30 cellular contexts compared by ENCODE assay signal in genomic region chr2:168135121-168135520, GRCh38.
"Had no signal": no experiment of that assay in that cellular context is flagged by ENCODE, and none has a peak within 500 bp of the region (broad histone marks: within the 10 kb centered on the region; RNA-seq: fewer than 3 reads in every experiment).

No MANE protein-coding gene starts in this region.

- H3K27ac Mint-ChIP-seq: activated CD8-positive, alpha-beta memory T cell treated with anti-CD3 and anti-CD28 coated beads, Interleukin-2, amount 10 ng/mL, durations not matched to agents 7 days and 5 days; activated CD8-positive, alpha-beta T cell treated with anti-CD3 and anti-CD28 coated beads, Interleukin-2, amount 10 ng/mL, durations not matched to agents 7 days and 5 days; activated naive CD4-positive, alpha-beta T cell treated with anti-CD3 and anti-CD28 coated beads, Interleukin-2, amount 50 U/mL, for 24 hours; activated naive CD8-positive, alpha-beta T cell treated with anti-CD3 and anti-CD28 coated beads, Interleukin-2, amount 50 U/mL, for 24 hours; activated T-helper 2 cell treated with anti-CD3 and anti-CD28 coated beads, Interferon-gamma antibody, Interleukin-2, Interleukin-4, amounts not matched to agents 10 μg/mL and 5 μg/mL and 100 μg/mL, durations not matched to agents 14 hours and 24 hours and 36 hours; dendritic cell treated with granulocyte-macrophage colony-stimulating factor and Interleukin-4, amounts not matched to agents 40 ng/mL and 50 ng/mL, for 4 days; endodermal cell; mesothelial cell of epicardium; naive B cell; nephron progenitor cell; stimulated activated naive B cell treated with anti-CD40 and anti-IgM and Interleukin-4, amounts not matched to agents 10 μg/mL and 1 μg/mL and 100 μg/mL, for 72 hours; T-helper 17 cell had no signal

- H3K27me3 ChIP-seq: breast epithelium, esophagus muscularis mucosa, gastrocnemius medialis, hepatocyte, stomach, thyroid gland had no signal

- H3K4me3 Mint-ChIP-seq: activated CD8-positive, alpha-beta memory T cell treated with anti-CD3 and anti-CD28 coated beads, Interleukin-2, amount 10 ng/mL, durations not matched to agents 7 days and 5 days; activated CD8-positive, alpha-beta T cell treated with anti-CD3 and anti-CD28 coated beads, Interleukin-2, amount 10 ng/mL, durations not matched to agents 7 days and 5 days; activated naive CD4-positive, alpha-beta T cell treated with anti-CD3 and anti-CD28 coated beads, Interleukin-2, amount 50 U/mL, for 24 hours; activated naive CD8-positive, alpha-beta T cell treated with anti-CD3 and anti-CD28 coated beads, Interleukin-2, amount 50 U/mL, for 24 hours; dendritic cell treated with granulocyte-macrophage colony-stimulating factor and Interleukin-4, amounts not matched to agents 40 ng/mL and 50 ng/mL, for 4 days; endodermal cell; mesothelial cell of epicardium; naive B cell; nephron progenitor cell; stimulated activated naive B cell treated with anti-CD40 and anti-IgM and Interleukin-4, amounts not matched to agents 10 μg/mL and 1 μg/mL and 100 μg/mL, for 72 hours; T-helper 17 cell had no signal

- H2AFZ ChIP-seq: hepatocyte, parathyroid adenoma had no signal

- H3K27ac ChIP-seq: breast epithelium, esophagus muscularis mucosa, gastrocnemius medialis, hepatocyte, parathyroid adenoma, psoas muscle, stomach, thyroid gland had no signal

- H3K9me3 ChIP-seq: breast epithelium, esophagus muscularis mucosa, gastrocnemius medialis, psoas muscle, stomach, thyroid gland had no signal

- DNase-seq: activated CD4-positive, alpha-beta T cell treated with anti-CD3 and anti-CD28 coated beads for 1 hour; activated CD8-positive, alpha-beta memory T cell treated with anti-CD3 and anti-CD28 coated beads, Interleukin-2, amount 10 ng/mL, durations not matched to agents 7 days and 5 days; activated CD8-positive, alpha-beta T cell treated with anti-CD3 and anti-CD28 coated beads, Interleukin-2, amount 10 ng/mL, durations not matched to agents 7 days and 5 days; activated naive CD8-positive, alpha-beta T cell treated with anti-CD3 and anti-CD28 coated beads, Interleukin-2, amount 50 U/mL, for 24 hours; activated T-cell treated with anti-CD3 and anti-CD28 coated beads, Interleukin-2, amount 50 U/mL, for 48 hours; amygdala; central memory CD4-positive, alpha-beta T cell; endodermal cell; gastrocnemius medialis; glutamatergic neuron; left cardiac atrium; naive B cell; nephron progenitor cell; psoas muscle; stimulated activated CD4-positive, alpha-beta T cell treated with anti-CD3 and anti-CD28 coated beads, Interleukin-15, amount 100 ng/mL, for 24 hours; stimulated activated CD4-positive, alpha-beta T cell treated with anti-CD3 and anti-CD28 coated beads, Interleukin-2, amount 100 ng/mL, for 24 hours; stimulated activated naive B cell treated with anti-CD40 and anti-IgM and Interleukin-4, amounts not matched to agents 10 μg/mL and 1 μg/mL and 100 μg/mL, for 72 hours; stomach; T-helper 17 cell; T1000; thyroid gland had no signal

- H3K79me2 ChIP-seq: hepatocyte had no signal

- H3K4me1 ChIP-seq: breast epithelium, parathyroid adenoma, psoas muscle, thyroid gland had no signal

- H3K9ac ChIP-seq: parathyroid adenoma had no signal

- H3K4me3 ChIP-seq: breast epithelium, esophagus muscularis mucosa, gastrocnemius medialis, hepatocyte, psoas muscle, stomach, thyroid gland had no signal

- H3K27me3 Mint-ChIP-seq: activated CD8-positive, alpha-beta memory T cell treated with anti-CD3 and anti-CD28 coated beads, Interleukin-2, amount 10 ng/mL, durations not matched to agents 7 days and 5 days; activated naive CD4-positive, alpha-beta T cell treated with anti-CD3 and anti-CD28 coated beads, Interleukin-2, amount 50 U/mL, for 24 hours; activated naive CD8-positive, alpha-beta T cell treated with anti-CD3 and anti-CD28 coated beads, Interleukin-2, amount 50 U/mL, for 24 hours; dendritic cell treated with granulocyte-macrophage colony-stimulating factor and Interleukin-4, amounts not matched to agents 40 ng/mL and 50 ng/mL, for 4 days; naive B cell; stimulated activated naive B cell treated with anti-CD40 and anti-IgM and Interleukin-4, amounts not matched to agents 10 μg/mL and 1 μg/mL and 100 μg/mL, for 72 hours; T-helper 17 cell had no signal

- H3K9me3 Mint-ChIP-seq: activated naive CD4-positive, alpha-beta T cell treated with anti-CD3 and anti-CD28 coated beads, Interleukin-2, amount 50 U/mL, for 24 hours; activated naive CD8-positive, alpha-beta T cell treated with anti-CD3 and anti-CD28 coated beads, Interleukin-2, amount 50 U/mL, for 24 hours; activated T-helper 2 cell treated with anti-CD3 and anti-CD28 coated beads, Interferon-gamma antibody, Interleukin-2, Interleukin-4, amounts not matched to agents 10 μg/mL and 5 μg/mL and 100 μg/mL, durations not matched to agents 14 hours and 24 hours and 36 hours; dendritic cell treated with granulocyte-macrophage colony-stimulating factor and Interleukin-4, amounts not matched to agents 40 ng/mL and 50 ng/mL, for 4 days; endodermal cell; mesothelial cell of epicardium; naive B cell; nephron progenitor cell; stimulated activated naive B cell treated with anti-CD40 and anti-IgM and Interleukin-4, amounts not matched to agents 10 μg/mL and 1 μg/mL and 100 μg/mL, for 72 hours had no signal

- H3K4me2 ChIP-seq: hepatocyte had no signal

- H3K36me3 ChIP-seq: breast epithelium, gastrocnemius medialis, thyroid gland had no signal

- FAIRE-seq: keratinocyte had no signal

- ATAC-seq: activated CD8-positive, alpha-beta memory T cell treated with anti-CD3 and anti-CD28 coated beads, Interleukin-2, amount 10 ng/mL, durations not matched to agents 7 days and 5 days; activated CD8-positive, alpha-beta T cell treated with anti-CD3 and anti-CD28 coated beads, Interleukin-2, amount 10 ng/mL, durations not matched to agents 7 days and 5 days; activated naive CD8-positive, alpha-beta T cell treated with anti-CD3 and anti-CD28 coated beads, Interleukin-2, amount 50 U/mL, for 24 hours; gastrocnemius medialis; left cardiac atrium; psoas muscle; stimulated activated naive B cell treated with anti-CD40 and anti-IgM and Interleukin-4, amounts not matched to agents 10 μg/mL and 1 μg/mL and 100 μg/mL, for 72 hours; T-helper 17 cell had no signal
